Comparison of ENCODE assay signal across 7 cellular contexts in the genomic region with DNA sequence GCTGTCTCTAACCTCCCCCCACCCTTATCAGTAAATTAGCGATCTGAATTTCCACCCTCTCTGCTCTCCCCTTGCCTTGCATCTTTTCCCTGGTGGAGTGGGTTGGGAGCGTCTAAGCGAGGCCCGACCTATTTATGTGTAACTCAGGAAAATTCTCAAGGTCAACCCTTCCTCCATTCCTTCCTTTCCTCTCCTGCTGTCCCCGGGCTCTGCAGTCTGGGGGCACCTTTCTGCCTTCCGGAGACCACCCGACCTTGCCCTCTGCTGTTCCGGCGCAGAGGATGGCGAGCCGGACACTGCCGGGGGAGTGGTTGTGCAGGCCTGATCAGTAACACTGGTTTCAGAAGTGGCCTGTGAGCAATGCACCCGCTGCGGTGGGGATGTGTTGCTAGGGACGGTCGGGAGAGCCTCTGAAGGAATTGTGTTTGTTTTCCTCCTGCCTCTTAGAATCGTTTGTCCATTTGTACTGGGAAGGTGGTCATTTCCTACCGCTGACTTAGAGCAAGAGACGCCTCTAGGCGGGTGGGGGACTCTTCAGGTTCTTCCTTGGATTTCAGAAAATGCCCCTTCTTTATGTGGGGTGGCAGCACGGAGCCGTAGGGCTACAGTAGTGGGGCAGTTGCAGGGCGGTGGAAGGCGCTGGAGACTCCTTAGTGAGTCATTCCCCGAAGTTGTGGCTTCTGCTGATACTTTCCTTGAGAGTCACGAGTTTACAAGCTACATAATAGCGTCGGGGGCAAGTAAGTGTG. TPM values are rescaled to one million over a fixed set of nuclear protein-coding genes. Genes with fewer than 3 reads are reported as not detected.
A peak's percentile ranks its signal among the peaks of the same experiment; 100 is the strongest.
DNase-seq lines count a peak whose midpoint lies in the region; ATAC-seq and TF ChIP-seq lines count a peak whose summit lies in the region.

No MANE protein-coding gene starts in this region.

- no peaks in the 10 kb centered on the region for H3K27me3 ChIP-seq in H9 (ENCODE audit: insufficient read depth, low read length)
- no peaks in the 10 kb centered on the region for H3K27me3 ChIP-seq in MG63
- H3K27me3 ChIP-seq in right lobe of liver, result no peaks in the 10 kb centered on the region

- H3K9me3 ChIP-seq in H9 (ENCODE audit: control insufficient read depth, low read depth, low read length) (no peaks in the 10 kb centered on the region), MG63 (no peaks in the 10 kb centered on the region), right lobe of liver (no peaks in the 10 kb centered on the region)

- intact Hi-C loops in activated B cell treated with CpG ODN at 0.5 μM for 24 hours (cut with micrococcal nuclease), result loop anchor here (1.0 to 10.0 kb wide), 5 partner anchors 137 to 1593 kb away; a partner anchor contains a TSS
- intact Hi-C loops in right lobe of liver (cut with DNase I), result no loop called here

- H3K36me3 Mint-ChIP-seq in H9 (ENCODE audit: insufficient read depth in 1 of 3, low read depth in 3 of 3) (peaks cover under 1 to 1% (median under 1%) of the 10 kb centered on the region in 3 experiments; a peak in 3 of 7 replicates), activated B cell treated with CpG ODN at 0.5 μM for 24 hours (ENCODE audit: low read depth) (peaks cover 2% of the 10 kb centered on the region)

- H3K27ac ChIP-seq in H9 (ENCODE audit: insufficient read length, low read depth, low read length) (no peak overlapping the region), right lobe of liver (peak overlapping the region; percentile 85 to 90 (median 85))

- no peaks in the 10 kb centered on the region for H3K27me3 Mint-ChIP-seq in H9 (ENCODE audit: low read depth)
- no peaks in the 10 kb centered on the region for H3K27me3 Mint-ChIP-seq in activated B cell treated with CpG ODN at 0.5 μM for 24 hours

- no peak overlapping the region for H3T11ph ChIP-seq in H9 (ENCODE audit: low read length)

- H2BK20ac ChIP-seq in H9 (ENCODE audit: low read depth, low read length, poor library complexity, severe bottlenecking), result no peak overlapping the region

- no peak overlapping the region for H4K8ac ChIP-seq in H9 (replicated peaks; ENCODE audit: insufficient read length, low read depth, low read length)

- H2AK5ac ChIP-seq in H9 (ENCODE audit: insufficient read length, low read length), result no peak overlapping the region

- TF ChIP-seq CTCF in GM10248 (IDR thresholded peaks at IDR 0.05; ENCODE audit: control extremely low read depth, extremely low read depth, low read depth, missing control alignments), result no peak
- no peak for TF ChIP-seq CTCF in H9 (conservative IDR thresholded peaks at IDR 0.05)
- no peak for TF ChIP-seq CTCF in activated B cell treated with CpG ODN at 0.5 μM for 24 hours (IDR thresholded peaks at IDR 0.05)
- peak in 2 of 4 donors; percentile 8 to 14 for TF ChIP-seq CTCF in right lobe of liver (IDR thresholded peaks at IDR 0.05)

- WGBS in H9 (ENCODE audit: extremely low coverage, insufficient read length, low lambda C conversion rate), result no CpG with 5 or more reads among the region's 28 CpGs
- under 1% methylated on average over 28 of the region's 28 CpGs for WGBS in right lobe of liver (ENCODE audit: insufficient coverage, low coverage, low lambda C conversion rate, missing lambda C conversion rate)

- POLR2A ChIA-PET in GM10248 (lab: Yijun Ruan, JAX) (no interaction called here), activated B cell treated with CpG ODN at 0.5 μM for 24 hours (lab: Charles Lee) (interaction anchor here (1.5 to 1.9 kb wide), 4 partner anchors 14 to 137 kb away, joined by 3 to 8 read pairs (median 4); a partner anchor contains a TSS)

- H3K4ac ChIP-seq in H9 (ENCODE audit: low read depth, low read length), result no peak overlapping the region

- H3K23ac ChIP-seq in H9 (ENCODE audit: insufficient read length, low read depth, low read length), result no peak overlapping the region

- peaks cover 32 to 43% of the 10 kb centered on the region in 2 experiments for H3K4me1 Mint-ChIP-seq in H9
- H3K4me1 Mint-ChIP-seq in activated B cell treated with CpG ODN at 0.5 μM for 24 hours, result peaks cover 36% of the 10 kb centered on the region

- H3K9me3 Mint-ChIP-seq in H9 (no peaks in the 10 kb centered on the region), activated B cell treated with CpG ODN at 0.5 μM for 24 hours (no peaks in the 10 kb centered on the region)

- ATAC-seq in activated B cell treated with CpG ODN at 0.5 μM for 24 hours (ENCODE audit: low read depth) (peak; percentile 12), right lobe of liver (peak; percentile 21 to 34 (median 28))

- H3K9ac ChIP-seq in H9 (ENCODE audit: extremely low read depth, insufficient read length, low read length), result peak overlapping the region; percentile 49

- H3K4me3 Mint-ChIP-seq in H9 (no peak overlapping the region), activated B cell treated with CpG ODN at 0.5 μM for 24 hours (no peak overlapping the region)

- no peak overlapping the region for H2AFZ ChIP-seq in H9 (ENCODE audit: low read length)

- peaks cover 11% of the 10 kb centered on the region for H3K23me2 ChIP-seq in H9 (ENCODE audit: insufficient read length, low read depth, low read length, poor library complexity, severe bottlenecking)

- H3K79me1 ChIP-seq in H9 (ENCODE audit: insufficient read depth, low read depth, low read length, poor library complexity, severe bottlenecking), result no peaks in the 10 kb centered on the region

- no peak overlapping the region for H3K56ac ChIP-seq in H9 (ENCODE audit: insufficient read length, low read depth, low read length)

- no peak overlapping the region for H4K5ac ChIP-seq in H9 (ENCODE audit: insufficient read length, low read depth, low read length)

- no peaks in the 10 kb centered on the region for H4K20me1 ChIP-seq in H9 (ENCODE audit: control insufficient read depth, insufficient read depth, insufficient read length)

- no peak overlapping the region for H4K91ac ChIP-seq in H9 (ENCODE audit: insufficient read length, low read depth, low read length)

- no peak overlapping the region for H2BK15ac ChIP-seq in H9 (ENCODE audit: low read depth, low read length)

- peaks cover 3% of the 10 kb centered on the region; the same call in 1 of the 2 replicates for H3K79me2 ChIP-seq in H9 (ENCODE audit: insufficient read depth, low read length)

- H3K4me1 ChIP-seq in H9 (ENCODE audit: insufficient read depth, low read length) (peaks cover 7% of the 10 kb centered on the region; the same call in 1 of the 2 replicates), right lobe of liver (peaks cover 0 to 42% (median 20%) of the 10 kb centered on the region in 4 donors)

- no peak for TF ChIP-seq POLR2A in right lobe of liver (IDR thresholded peaks at IDR 0.05)

- CTCF ChIA-PET in GM10248 (lab: Yijun Ruan, JAX), result interaction anchor here (0.9 to 2.4 kb wide), 4 partner anchors 14 to 264 kb away, joined by 3 to 7 read pairs (median 5); a partner anchor contains a TSS
- CTCF ChIA-PET in activated B cell treated with CpG ODN at 0.5 μM for 24 hours (lab: Charles Lee), result interaction anchor here (1.5 kb wide), 1 partner anchor 238 kb away, joined by 3 read pairs; no protein-coding TSS in a partner anchor

- no peak overlapping the region for H3K18ac ChIP-seq in H9 (ENCODE audit: insufficient read length, low read depth, low read length)

- H2BK120ac ChIP-seq in H9 (ENCODE audit: low read depth, low read length, poor library complexity, severe bottlenecking), result no peak overlapping the region

- H3K27ac Mint-ChIP-seq in H9, result no peak overlapping the region
- no peak overlapping the region for H3K27ac Mint-ChIP-seq in activated B cell treated with CpG ODN at 0.5 μM for 24 hours

- no peak overlapping the region for H2BK12ac ChIP-seq in H9 (ENCODE audit: insufficient read length, low read depth, low read length)

- H2BK5ac ChIP-seq in H9 (ENCODE audit: insufficient read length, low read length), result no peak overlapping the region

- H3K4me3 ChIP-seq in MG63 (peak overlapping the region; percentile 81), right lobe of liver (peak overlapping the region; percentile 59 to 89 (median 84))

- H3K14ac ChIP-seq in H9 (ENCODE audit: insufficient read depth, low read length), result no peak overlapping the region; the same call in 1 of the 2 replicates

- peak; percentile 28 for DNase-seq in GM10248 (ENCODE audit: extremely low spot score)
- DNase-seq in H9, result peak; percentile 54
- DNase-seq in MG63, result peak; percentile 80
- peak; percentile 27 for DNase-seq in activated B cell treated with CpG ODN at 0.5 μM for 24 hours
- peak; percentile 76 for DNase-seq in dedifferentiated amniotic fluid mesenchymal stem cell (ENCODE audit: extremely low spot score)
- DNase-seq in right lobe of liver, result peak; percentile 47 to 64 (median 54)
- peak; percentile 29 for DNase-seq in stimulated activated CD8-positive, alpha-beta memory T cell treated with anti-CD3 and anti-CD28 coated beads, Interleukin-12 subunit alpha, Interleukin-12 subunit beta, amount 100 ng/mL, for 1 hour (ENCODE audit: low read depth)

- no peaks in the 10 kb centered on the region for H3K36me3 ChIP-seq in MG63
- H3K36me3 ChIP-seq in right lobe of liver, result no peaks in the 10 kb centered on the region

- peak overlapping the region; percentile 95 for H3K4me2 ChIP-seq in H9 (ENCODE audit: insufficient read depth, insufficient read length, low read length)

RNA-seq across cellular contexts. Expression of a gene that starts 0.5 kb away (rescaled TPM):
- total RNA-seq in H9 (2021) (87.7 and 94.7 TPM in 2 replicates), activated B cell treated with CpG ODN at 0.5 μM for 24 hours (31.3 and 33.4 TPM in 2 replicates), right lobe of liver (100 to 1,000 TPM in 3 of 6 experiments, 10 to 100 TPM in 3; 74.0 to 141 (median 103) TPM)
- total RNA-seq in MG63 (2014; rRNA removed; shearing (Covaris generic); ENCODE audit: low replicate concordance), result 148 and 168 TPM in 2 replicates

Comparison
In these comparisons a context has a peak if more than half of its experiments do, and no peak if none do; other contexts are left out.
1. DNase-seq: peak in every context shown above with its lines; median percentile 80 in MG63; 76 in dedifferentiated amniotic fluid mesenchymal stem cell; 54 in H9; 54 in right lobe of liver; 29 in stimulated activated CD8-positive, alpha-beta memory T cell treated with anti-CD3 and anti-CD28 coated beads, Interleukin-12 subunit alpha, Interleukin-12 subunit beta, amount 100 ng/mL, for 1 hour; 28 in GM10248; 27 in activated B cell treated with CpG ODN at 0.5 μM for 24 hours.